In the genomic region with DNA sequence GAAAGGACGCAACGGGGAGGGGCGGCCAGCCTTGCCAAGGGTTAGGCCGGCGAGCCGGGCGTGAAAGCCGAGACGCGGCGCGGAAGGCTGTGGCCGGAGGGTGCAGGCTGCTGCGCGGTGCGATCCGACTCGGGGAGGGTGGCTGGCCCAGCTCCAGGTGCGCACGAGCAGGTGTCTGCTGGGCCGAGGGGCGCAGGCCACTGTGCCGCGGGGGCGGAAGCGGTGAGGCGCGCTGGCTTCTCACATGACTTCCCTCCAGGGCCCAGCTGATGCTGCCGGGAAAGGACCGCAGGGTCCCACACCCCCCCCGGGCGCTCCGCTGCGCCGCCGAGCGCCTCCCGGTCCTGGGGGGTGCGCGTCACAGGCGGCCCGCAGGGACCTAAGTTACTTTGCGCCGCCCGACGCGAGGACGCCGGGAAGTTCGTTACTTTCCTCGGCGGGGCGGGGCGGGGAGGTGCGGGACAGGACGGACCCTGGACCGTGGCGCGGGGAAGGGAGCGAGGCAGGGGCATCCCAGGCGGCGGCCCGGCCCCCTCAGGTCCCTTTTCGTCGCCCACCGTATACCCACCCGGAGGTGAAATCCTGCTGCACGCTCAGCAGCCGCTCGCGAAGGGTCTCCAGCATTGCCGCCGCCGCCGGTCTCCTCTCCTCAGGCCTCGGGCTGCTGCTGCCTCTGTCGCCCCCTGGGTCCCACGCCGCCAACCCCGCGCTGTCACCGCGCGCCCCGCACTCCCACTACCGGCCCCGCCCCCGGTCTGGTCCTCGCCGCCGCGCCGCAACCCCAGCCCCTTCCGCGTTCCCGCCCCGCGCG, we compare ENCODE assay signal across 8 cellular contexts. TPM values are rescaled to one million over a fixed set of nuclear protein-coding genes. Genes with fewer than 3 reads are reported as not detected.
A peak's percentile ranks its signal among the peaks of the same experiment; 100 is the strongest.
DNase-seq lines count a peak whose midpoint lies in the region; ATAC-seq lines count a peak whose summit lies in the region.

A gene with protein sequence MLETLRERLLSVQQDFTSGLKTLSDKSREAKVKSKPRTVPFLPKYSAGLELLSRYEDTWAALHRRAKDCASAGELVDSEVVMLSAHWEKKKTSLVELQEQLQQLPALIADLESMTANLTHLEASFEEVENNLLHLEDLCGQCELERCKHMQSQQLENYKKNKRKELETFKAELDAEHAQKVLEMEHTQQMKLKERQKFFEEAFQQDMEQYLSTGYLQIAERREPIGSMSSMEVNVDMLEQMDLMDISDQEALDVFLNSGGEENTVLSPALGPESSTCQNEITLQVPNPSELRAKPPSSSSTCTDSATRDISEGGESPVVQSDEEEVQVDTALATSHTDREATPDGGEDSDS (minus strand): TSS at position 783 of the 811 bp plus-strand sequence. CDS start 159 bp downstream, at position 624.

- DNase-seq in DMS53 treated with DMSO at 0.1 percent for 48 hours (lab: John Stamatoyannopoulos, UW; ENCODE audit: unreplicated experiment) (peak; percentile 29), SHP77 treated with DMSO at 0.1 percent for 48 hours (lab: John Stamatoyannopoulos, UW) (peak; percentile 41), activated gamma-delta T cell treated with Interleukin-2 at 50 U/mL for 16 hours (peak; percentile 76), germinal center (ENCODE audit: low spot score) (peak; percentile 90), occipital lobe (lab: John Stamatoyannopoulos, UW) (peak; percentile 12)

- ATAC-seq in GM21423 (IDR thresholded peaks at IDR 0.05; ENCODE audit: unreplicated experiment) = peak; percentile 72

- H3K36me3 ChIP-seq in HUES48 (ENCODE audit: control insufficient read depth, insufficient read depth, low read length) = no peaks in the 10 kb centered on the region

- no peaks in the 10 kb centered on the region for H3K9me3 ChIP-seq in HUES48 (ENCODE audit: control insufficient read depth, insufficient read depth, low read length)

- peak within 1 kb of the TSS; percentile 85 for H3K4me3 ChIP-seq in HUES48 (ENCODE audit: low read depth, low read length)

- peak within 1 kb of the TSS; percentile 45; the same call in 1 of the 2 replicates for H3K9ac ChIP-seq in HUES48 (ENCODE audit: low read depth, low read length)

- H3K27me3 ChIP-seq in HUES48 (ENCODE audit: control insufficient read depth, insufficient read depth, low read length) = peaks cover 26% of the 10 kb centered on the region

- H3K27ac ChIP-seq in HUES48 (ENCODE audit: low read depth, low read length) (peak within 1 kb of the TSS; percentile 3), temporal lobe (ENCODE audit: low read depth, low read length) (peak within 1 kb of the TSS; percentile 33)

- H3K4me1 ChIP-seq in HUES48 (ENCODE audit: control insufficient read depth, insufficient read depth, low read length) = peaks cover 22% of the 10 kb centered on the region

RNA-seq across cellular contexts. Expression of the gene that starts here (rescaled TPM):
- 5.9 TPM for total RNA-seq in occipital lobe
- total RNA-seq in temporal lobe = 7.6 TPM

Comparison
In these comparisons a context has a peak if more than half of its experiments do, and no peak if none do; other contexts are left out.
1. Peak in every context shown above with its lines: DNase-seq, ATAC-seq, H3K4me3 ChIP-seq and H3K27ac ChIP-seq.
2. DNase-seq: peak in every context shown above with its lines; median percentile 90 in germinal center; 76 in activated gamma-delta T cell treated with Interleukin-2 at 50 U/mL for 16 hours; 41 in SHP77 treated with DMSO at 0.1 percent for 48 hours; 29 in DMS53 treated with DMSO at 0.1 percent for 48 hours; 12 in occipital lobe.